8 cellular contexts compared by ENCODE assay signal in the genomic region with DNA sequence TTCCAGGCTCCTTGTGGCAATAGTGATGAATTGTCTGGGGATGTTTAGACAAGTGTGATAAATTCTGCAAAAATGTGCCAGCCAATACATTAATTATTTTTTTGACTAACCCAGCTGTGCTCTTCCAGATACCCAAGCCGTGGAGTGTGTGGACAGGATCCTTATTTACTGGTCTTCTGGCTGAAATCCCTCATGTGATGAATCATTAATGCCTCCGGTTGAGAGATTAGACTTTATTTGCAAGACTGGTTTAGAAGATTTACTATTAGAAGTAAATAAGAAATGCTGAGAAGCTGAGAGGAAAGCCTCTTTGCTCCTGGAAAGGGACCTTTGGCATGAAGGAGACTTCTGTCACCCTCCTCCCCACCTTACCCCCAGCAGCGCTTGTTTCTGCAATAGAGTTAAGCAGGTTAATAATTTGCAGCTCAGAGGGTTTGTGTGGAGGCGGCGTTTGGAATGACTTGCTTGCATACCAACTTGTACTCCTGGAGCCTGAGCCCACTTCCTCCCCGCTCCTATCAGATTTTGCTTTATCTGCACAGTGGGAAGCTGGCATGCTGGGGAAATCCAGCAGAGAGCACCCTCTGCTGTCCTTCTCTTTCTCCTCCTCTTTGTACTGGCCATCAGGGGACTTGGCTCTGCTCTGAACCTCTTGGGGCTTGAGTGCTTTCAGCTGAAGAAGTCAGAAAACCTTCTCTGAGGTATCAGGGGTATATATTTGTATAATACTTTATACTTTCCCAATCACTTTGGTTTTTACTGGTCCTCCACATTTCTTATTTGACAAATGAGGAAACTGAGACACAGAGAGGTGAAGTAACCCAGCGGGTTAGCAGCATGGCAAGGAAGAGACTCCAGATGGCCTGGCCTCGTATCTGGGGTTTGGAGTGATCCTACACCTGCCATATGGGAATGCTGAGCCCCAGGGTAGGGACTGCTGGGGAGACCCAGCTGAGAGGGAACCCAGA. TPM values are rescaled to one million over a fixed set of nuclear protein-coding genes. Genes with fewer than 3 reads are reported as not detected.
DNase-seq lines count a peak whose midpoint lies in the region; ATAC-seq and TF ChIP-seq lines count a peak whose summit lies in the region.

No MANE protein-coding gene starts in this region.

- no peaks in the 10 kb centered on the region for H3K79me2 ChIP-seq in neural progenitor cell (ENCODE audit: low read depth)

- H3K27ac ChIP-seq in esophagus squamous epithelium (no peak overlapping the region), neural progenitor cell (no peak overlapping the region)

- intact Hi-C loops in esophagus squamous epithelium (cut with DNase I) = no loop called here

- no peaks in the 10 kb centered on the region for H3K4me1 ChIP-seq in BE2C
- H3K4me1 ChIP-seq in HAP-1 = peaks cover 4% of the 10 kb centered on the region; the same call in 1 of the 2 replicates
- peaks cover 0 to 16% (median 2%) of the 10 kb centered on the region in 3 donors for H3K4me1 ChIP-seq in esophagus squamous epithelium
- peaks cover 15% of the 10 kb centered on the region for H3K4me1 ChIP-seq in neural progenitor cell

- no peak overlapping the region for H2AFZ ChIP-seq in neural progenitor cell (replicated peaks)

- H3K9me3 ChIP-seq in BE2C = no peaks in the 10 kb centered on the region
- H3K9me3 ChIP-seq in HAP-1 = no peaks in the 10 kb centered on the region
- H3K9me3 ChIP-seq in esophagus squamous epithelium = no peaks in the 10 kb centered on the region
- H3K9me3 ChIP-seq in neural progenitor cell (ENCODE audit: low read depth) = no peaks in the 10 kb centered on the region

- TF ChIP-seq POLR2A in esophagus squamous epithelium (IDR thresholded peaks at IDR 0.05) = no peak

- no peaks in the 10 kb centered on the region for H3K36me3 Mint-ChIP-seq in neural progenitor cell

- H3K27me3 Mint-ChIP-seq in neural progenitor cell (ENCODE audit: insufficient read depth, low read depth) = no peaks in the 10 kb centered on the region

- peaks cover 18% of the 10 kb centered on the region for H3K4me1 Mint-ChIP-seq in neural progenitor cell

- H3K4me2 ChIP-seq in neural progenitor cell = no peak overlapping the region

- H3K4me3 Mint-ChIP-seq in neural progenitor cell = no peak overlapping the region

- H3K4me3 ChIP-seq in BE2C (ENCODE audit: low read depth, low read length) = peak overlapping the region; percentile 25
- no peak overlapping the region for H3K4me3 ChIP-seq in HAP-1
- H3K4me3 ChIP-seq in esophagus squamous epithelium = no peak overlapping the region
- H3K4me3 ChIP-seq in neural progenitor cell = no peak overlapping the region

- DNase-seq in BE2C (peak; percentile 49), HAP-1 (ENCODE audit: low spot score in 2 of 2) (peak; percentile 55 to 66), RPMI8226 (peak; percentile 16), esophagus squamous epithelium (lab: John Stamatoyannopoulos, UW) (no peak), neural progenitor cell (ENCODE audit: low spot score) (peak; percentile 27)

- 28 to 32% methylated on average over 8 of the region's 8 CpGs for WGBS in esophagus squamous epithelium, 2 donors

- H3K9ac ChIP-seq in neural progenitor cell = no peak overlapping the region

- H3K27ac Mint-ChIP-seq in neural progenitor cell = no peak overlapping the region

- no peaks in the 10 kb centered on the region for H3K36me3 ChIP-seq in BE2C
- H3K36me3 ChIP-seq in HAP-1 (replicated peaks) = no peaks in the 10 kb centered on the region
- no peaks in the 10 kb centered on the region for H3K36me3 ChIP-seq in esophagus squamous epithelium
- no peaks in the 10 kb centered on the region for H3K36me3 ChIP-seq in neural progenitor cell

- TF ChIP-seq CTCF in BE2C (IDR thresholded peaks at IDR 0.05; ENCODE audit: low read depth, low read length) (peak; percentile 80), esophagus squamous epithelium (IDR thresholded peaks at IDR 0.05) (peak in 4 of 6 experiments; percentile 10 to 60 (median 28)), neural progenitor cell (IDR thresholded peaks at IDR 0.05) (peak; percentile 33)

- peaks cover 5% of the 10 kb centered on the region for H3F3A ChIP-seq in neural progenitor cell (ENCODE audit: low read depth)

- H4K20me1 ChIP-seq in neural progenitor cell (ENCODE audit: low read depth) = no peaks in the 10 kb centered on the region

- ATAC-seq in GM21528 (IDR thresholded peaks at IDR 0.05; ENCODE audit: low FRiP score, unreplicated experiment) (no peak), GM18498 (IDR thresholded peaks at IDR 0.05; ENCODE audit: unreplicated experiment) (no peak), GM18873 (IDR thresholded peaks at IDR 0.05; ENCODE audit: low FRiP score, unreplicated experiment) (no peak)

- in situ Hi-C loops in HAP-1 (cut with MboI; ENCODE audit: low sequenced_read_pairs) = no loop called here

- H3K9me3 Mint-ChIP-seq in neural progenitor cell = no peaks in the 10 kb centered on the region

- no peaks in the 10 kb centered on the region for H3K27me3 ChIP-seq in BE2C
- no peaks in the 10 kb centered on the region for H3K27me3 ChIP-seq in HAP-1 (ENCODE audit: low read depth)
- H3K27me3 ChIP-seq in esophagus squamous epithelium = peaks cover 0 to 52% (median 0%) of the 10 kb centered on the region in 4 donors
- no peaks in the 10 kb centered on the region for H3K27me3 ChIP-seq in neural progenitor cell

RNA-seq across cellular contexts. Expression of a gene that starts 16.3 kb away (rescaled TPM):
- polyA plus RNA-seq in BE2C (2012; ENCODE audit: insufficient read depth, insufficient read length, low read depth) = 0.62 TPM
- total RNA-seq in esophagus squamous epithelium (under 1 TPM in 1 of 4 donors, not detected in 3; 0.38 TPM), neural progenitor cell (ENCODE audit: low replicate concordance) (0.22 and 0.56 TPM in 2 replicates)

Comparison
In these comparisons a context has a peak if more than half of its experiments do, and no peak if none do; other contexts are left out.
1. CTCF ChIP-seq: peak in every context shown above with its lines; median percentile 80 in BE2C; 33 in neural progenitor cell; 28 in esophagus squamous epithelium.